ENCODE assay signal across 8 cellular contexts in the genomic region with DNA sequence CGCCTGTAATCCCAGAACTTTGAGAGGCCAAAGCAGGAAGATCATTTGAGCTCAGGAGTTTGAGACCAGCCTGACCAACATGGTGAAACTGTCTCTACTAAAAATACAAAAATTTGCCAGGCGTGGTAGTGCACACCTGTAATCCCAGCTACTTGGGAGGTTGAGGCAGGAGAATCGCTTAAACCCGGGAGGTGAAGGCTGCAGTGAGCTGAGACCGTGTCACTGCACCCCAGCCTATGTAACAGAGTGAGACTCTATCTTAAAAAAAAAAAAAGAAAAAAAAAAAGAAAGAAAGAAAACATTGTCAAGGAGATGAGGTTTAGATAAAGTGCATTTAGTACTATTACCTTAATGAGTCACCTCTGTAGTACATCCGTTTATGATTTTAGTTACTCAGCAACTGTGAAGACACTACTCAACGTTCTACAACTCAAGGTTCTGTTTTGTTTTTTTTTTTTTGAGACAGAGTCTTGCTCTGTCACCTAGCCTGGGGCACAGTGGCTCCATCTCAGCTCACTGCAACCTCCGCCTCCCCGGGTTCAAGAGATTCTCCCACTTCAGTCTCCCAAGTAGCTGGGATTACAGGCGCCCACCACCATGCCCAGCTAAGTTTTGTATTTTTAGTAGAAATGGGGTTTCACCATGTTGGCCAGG. TPM values are rescaled to one million over a fixed set of nuclear protein-coding genes. Genes with fewer than 3 reads are reported as not detected.
A peak's percentile ranks its signal among the peaks of the same experiment; 100 is the strongest.
DNase-seq lines count a peak whose midpoint lies in the region; ATAC-seq, FAIRE-seq and TF ChIP-seq lines count a peak whose summit lies in the region.
"Not testable (repeated sequence)": the region's sequence is repeated elsewhere in the genome, so short reads cannot be mapped to it uniquely, and the experiment has no call there.

No MANE protein-coding gene starts in this region.

- H3K4me1 Mint-ChIP-seq in CD4-positive, CD25-positive, alpha-beta regulatory T cell: peaks cover 22 to 39% (median 34%) of the 10 kb centered on the region in 4 donors
- H3K4me1 Mint-ChIP-seq in activated CD4-positive, alpha-beta memory T cell treated with anti-CD3 and anti-CD28 coated beads, Interleukin-2, amount 10 ng/mL, durations not matched to agents 7 days and 5 days: peaks cover 44% of the 10 kb centered on the region
- H3K4me1 Mint-ChIP-seq in astrocyte (ENCODE audit: low read depth, unreplicated experiment): peaks cover 43% of the 10 kb centered on the region

- H3F3A ChIP-seq in smooth muscle cell (ENCODE audit: low read depth): peaks cover 26% of the 10 kb centered on the region

- not testable (repeated sequence) for H3K27me3 Mint-ChIP-seq in CD4-positive, CD25-positive, alpha-beta regulatory T cell; activated CD4-positive, alpha-beta memory T cell treated with anti-CD3 and anti-CD28 coated beads, Interleukin-2, amount 10 ng/mL, durations not matched to agents 7 days and 5 days; astrocyte (ENCODE audit: low read depth, unreplicated experiment)

- 81% methylated on average over 10 of the region's 10 CpGs for WGBS in smooth muscle cell (ENCODE audit: low lambda C conversion rate)

- intact Hi-C loops in left colon (cut with DNase I, micrococcal nuclease): not testable (repeated sequence)

- not testable (repeated sequence) for H4K20me1 ChIP-seq in astrocyte (ENCODE audit: insufficient read depth, low read length); smooth muscle cell (ENCODE audit: low read depth)

- not testable (repeated sequence) for TF ChIP-seq CTCF in astrocyte (IDR thresholded peaks at IDR 0.05; ENCODE audit: insufficient read depth, low read depth, low read length); epithelial cell of esophagus (IDR thresholded peaks at IDR 0.05; ENCODE audit: insufficient read depth, low read depth, low read length, missing control alignments); smooth muscle cell (IDR thresholded peaks at IDR 0.05; ENCODE audit: borderline replicate concordance, insufficient read depth, poor library complexity, severe bottlenecking)

- not testable (repeated sequence) for H3K27me3 ChIP-seq in CD4-positive, CD25-positive, alpha-beta regulatory T cell (ENCODE audit: control insufficient read depth, insufficient read depth, low read length); SJSA1 (replicated peaks); astrocyte (ENCODE audit: insufficient read depth, low read length); smooth muscle cell (ENCODE audit: low read depth)

- not testable (repeated sequence) for H2AFZ ChIP-seq in astrocyte (ENCODE audit: low read depth, low read length); smooth muscle cell (ENCODE audit: low read depth)

- not testable (repeated sequence) for H3K9me3 ChIP-seq in CD4-positive, CD25-positive, alpha-beta regulatory T cell (ENCODE audit: control insufficient read depth in 2 of 2, low read length in 2 of 2); SJSA1 (replicated peaks); astrocyte (ENCODE audit: insufficient read depth, low read depth, low read length); smooth muscle cell (replicated peaks; ENCODE audit: low read depth)

- POLR2A ChIA-PET in activated CD4-positive, alpha-beta memory T cell treated with anti-CD3 and anti-CD28 coated beads, Interleukin-2, amount 10 ng/mL, durations not matched to agents 7 days and 5 days (lab: Charles Lee): interaction anchor here (1.1 to 3.5 kb wide), 4 partner anchors 12 to 46 kb away, joined by 3 to 22 read pairs (median 6); no protein-coding TSS in a partner anchor

- H3K27ac ChIP-seq in CD4-positive, CD25-positive, alpha-beta regulatory T cell (ENCODE audit: insufficient read depth, low read length, poor library complexity, severe bottlenecking): peak overlapping the region; percentile 84
- peak overlapping the region; percentile 29; the same call in 1 of the 2 replicates for H3K27ac ChIP-seq in SJSA1
- peak overlapping the region; percentile 2 for H3K27ac ChIP-seq in astrocyte (ENCODE audit: low read depth, low read length)
- peak overlapping the region; percentile 79 for H3K27ac ChIP-seq in smooth muscle cell (ENCODE audit: low read depth)

- peaks cover 43% of the 10 kb centered on the region for H3K36me3 ChIP-seq in CD4-positive, CD25-positive, alpha-beta regulatory T cell (ENCODE audit: control insufficient read depth, insufficient read depth, low read length)
- H3K36me3 ChIP-seq in SJSA1: peaks cover 69% of the 10 kb centered on the region
- H3K36me3 ChIP-seq in astrocyte (ENCODE audit: insufficient read depth, low read length): peaks cover 18% of the 10 kb centered on the region
- not testable (repeated sequence) for H3K36me3 ChIP-seq in smooth muscle cell (ENCODE audit: low read depth)

- H3K4me2 ChIP-seq in astrocyte (ENCODE audit: low read length): peak overlapping the region; percentile 34
- H3K4me2 ChIP-seq in smooth muscle cell: not testable (repeated sequence)

- CTCF ChIA-PET in activated CD4-positive, alpha-beta memory T cell treated with anti-CD3 and anti-CD28 coated beads, Interleukin-2, amount 10 ng/mL, durations not matched to agents 7 days and 5 days (lab: Charles Lee): interaction anchor here (1.0 to 2.1 kb wide), 9 partner anchors 12 to 743 kb away, joined by 3 to 15 read pairs (median 4); no protein-coding TSS in a partner anchor

- H3K9me3 Mint-ChIP-seq in CD4-positive, CD25-positive, alpha-beta regulatory T cell; activated CD4-positive, alpha-beta memory T cell treated with anti-CD3 and anti-CD28 coated beads, Interleukin-2, amount 10 ng/mL, durations not matched to agents 7 days and 5 days; astrocyte (ENCODE audit: unreplicated experiment): not testable (repeated sequence)

- peak; percentile 97 to 98 for ATAC-seq in CD4-positive, CD25-positive, alpha-beta regulatory T cell (ENCODE audit: low read depth in 2 of 2)
- peak; percentile 86 for ATAC-seq in left colon

- peak in 2 of 3 donors; percentile 72 to 83 for DNase-seq in CD4-positive, CD25-positive, alpha-beta regulatory T cell
- peak; percentile 91 for DNase-seq in HT1080 (ENCODE audit: low read depth)
- DNase-seq in SJSA1 (ENCODE audit: low read depth in 1 of 2, low spot score in 2 of 2); left colon; smooth muscle cell (lab: John Stamatoyannopoulos, UW; ENCODE audit: unreplicated experiment): not testable (repeated sequence)
- peak; percentile 41 for DNase-seq in activated CD4-positive, alpha-beta memory T cell treated with anti-CD3 and anti-CD28 coated beads, Interleukin-2, amount 10 ng/mL, durations not matched to agents 7 days and 5 days
- peak; percentile 67 for DNase-seq in astrocyte (ENCODE audit: low read depth)
- peak; percentile 87 for DNase-seq in epithelial cell of esophagus (ENCODE audit: low read depth)

- H3K4me3 ChIP-seq in CD4-positive, CD25-positive, alpha-beta regulatory T cell (ENCODE audit: low read depth, low read length): peak overlapping the region; percentile 18
- not testable (repeated sequence) for H3K4me3 ChIP-seq in SJSA1; astrocyte (ENCODE audit: insufficient read depth, low read depth, low read length); epithelial cell of esophagus (ENCODE audit: low read length); smooth muscle cell

- peak overlapping the region; percentile 29 to 69 (median 50) for H3K4me3 Mint-ChIP-seq in CD4-positive, CD25-positive, alpha-beta regulatory T cell
- H3K4me3 Mint-ChIP-seq in activated CD4-positive, alpha-beta memory T cell treated with anti-CD3 and anti-CD28 coated beads, Interleukin-2, amount 10 ng/mL, durations not matched to agents 7 days and 5 days: peak overlapping the region; percentile 21
- not testable (repeated sequence) for H3K4me3 Mint-ChIP-seq in astrocyte (ENCODE audit: unreplicated experiment)

- peaks cover 37% of the 10 kb centered on the region for H3K36me3 Mint-ChIP-seq in CD4-positive, CD25-positive, alpha-beta regulatory T cell
- peaks cover 38% of the 10 kb centered on the region for H3K36me3 Mint-ChIP-seq in activated CD4-positive, alpha-beta memory T cell treated with anti-CD3 and anti-CD28 coated beads, Interleukin-2, amount 10 ng/mL, durations not matched to agents 7 days and 5 days (ENCODE audit: low read depth)
- H3K36me3 Mint-ChIP-seq in astrocyte (ENCODE audit: low read depth, unreplicated experiment): peaks cover 27% of the 10 kb centered on the region

- peaks cover 32% of the 10 kb centered on the region for H3K4me1 ChIP-seq in CD4-positive, CD25-positive, alpha-beta regulatory T cell (ENCODE audit: control insufficient read depth, insufficient read depth, low read length, poor library complexity, severe bottlenecking)
- peaks cover 18% of the 10 kb centered on the region for H3K4me1 ChIP-seq in SJSA1 (replicated peaks)
- H3K4me1 ChIP-seq in astrocyte (ENCODE audit: insufficient read depth, low read length): peaks cover 38% of the 10 kb centered on the region
- peaks cover 14% of the 10 kb centered on the region for H3K4me1 ChIP-seq in smooth muscle cell (ENCODE audit: low read depth)

- H3K27ac Mint-ChIP-seq in CD4-positive, CD25-positive, alpha-beta regulatory T cell: peak overlapping the region; percentile 77 to 87 (median 87)
- peak overlapping the region; percentile 77 for H3K27ac Mint-ChIP-seq in activated CD4-positive, alpha-beta memory T cell treated with anti-CD3 and anti-CD28 coated beads, Interleukin-2, amount 10 ng/mL, durations not matched to agents 7 days and 5 days
- H3K27ac Mint-ChIP-seq in astrocyte (ENCODE audit: unreplicated experiment): not testable (repeated sequence)

- not testable (repeated sequence) for FAIRE-seq in astrocyte (lab: Jason Lieb, UNC)

- H3K9ac ChIP-seq in astrocyte (ENCODE audit: low read length): peak overlapping the region; percentile 25
- H3K9ac ChIP-seq in smooth muscle cell (ENCODE audit: low read depth): not testable (repeated sequence)

- H3K79me2 ChIP-seq in astrocyte (ENCODE audit: insufficient read depth, low read length); smooth muscle cell (ENCODE audit: low read depth): not testable (repeated sequence)

RNA-seq across cellular contexts. Expression of a gene that starts 49.3 kb away (rescaled TPM):
- total RNA-seq in CD4-positive, CD25-positive, alpha-beta regulatory T cell: 7.9 TPM
- under 1 TPM in 2 of 4 donors, not detected in 2; 0.07 to 0.14 TPM for polyA plus RNA-seq in CD4-positive, CD25-positive, alpha-beta regulatory T cell
- total RNA-seq in HT1080 (2014; rRNA removed; shearing (Covaris generic)): 302 and 373 TPM in 2 replicates
- polyA plus RNA-seq in HT1080 (2015; cell fraction: cytosol; rRNA removed): 307 and 322 TPM in 2 replicates
- polyA plus RNA-seq in HT1080 (2015; cell fraction: nucleus; rRNA removed): 265 and 273 TPM in 2 replicates
- total RNA-seq in SJSA1 (2014; rRNA removed; shearing (Covaris generic)): 155 and 208 TPM in 2 replicates
- total RNA-seq in activated CD4-positive, alpha-beta memory T cell treated with anti-CD3 and anti-CD28 coated beads, Interleukin-2, amount 10 ng/mL, durations not matched to agents 7 days and 5 days: 10 to 100 TPM in 1 of 2 experiments, 1 to 10 TPM in 1; 9.7 to 11.1 TPM
- 629 and 685 TPM in 2 replicates for total RNA-seq in astrocyte
- total RNA-seq in left colon: 10 to 100 TPM in 1 of 2 donors, 1 to 10 TPM in 1; 4.7 to 10.4 TPM
- total RNA-seq in smooth muscle cell: 307 and 324 TPM in 2 replicates
- polyA plus RNA-seq in smooth muscle cell: 312 and 336 TPM in 2 replicates

Comparison
In these comparisons a context has a peak if more than half of its experiments do, and no peak if none do; other contexts are left out.
1. H3K27ac ChIP-seq: peak in every context shown above with its lines; median percentile 84 in CD4-positive, CD25-positive, alpha-beta regulatory T cell; 79 in smooth muscle cell; 29 in SJSA1; 2 in astrocyte.
2. RNA of a gene that starts 49.3 kb away (total RNA-seq): 629 to 685 TPM in astrocyte, 302 to 373 TPM in HT1080, 307 to 324 TPM in smooth muscle cell and 155 to 208 TPM in SJSA1; 9.7 to 11.1 TPM in activated CD4-positive, alpha-beta memory T cell treated with anti-CD3 and anti-CD28 coated beads, Interleukin-2, amount 10 ng/mL, durations not matched to agents 7 days and 5 days, 4.7 to 10.4 TPM in left colon and 7.9 TPM in CD4-positive, CD25-positive, alpha-beta regulatory T cell (single experiment); every median in the first group is over 10 times any median in the second.